In the genomic region with DNA sequence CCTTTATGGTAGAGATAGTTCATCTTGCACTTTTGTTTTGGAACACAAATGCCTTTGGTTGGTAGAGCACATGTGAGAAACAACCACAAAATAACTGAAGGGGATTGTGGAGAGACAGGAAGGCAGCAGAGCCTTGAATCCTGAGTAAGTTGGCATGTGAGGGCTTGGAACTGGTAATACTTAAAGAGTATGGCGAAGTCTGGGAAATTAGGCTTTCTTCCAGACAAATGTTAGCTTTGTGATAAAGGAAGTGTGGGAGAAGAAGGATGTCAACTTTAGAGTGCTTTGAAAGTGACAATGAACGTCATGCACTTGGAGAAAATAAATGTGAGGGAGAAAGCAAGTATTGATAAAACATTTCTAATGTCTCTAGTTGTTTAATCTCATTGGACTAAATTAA, we compare ENCODE assay signal across 22 cellular contexts.
"Had no signal": no experiment of that assay in that cellular context is flagged by ENCODE, and none has a peak within 500 bp of the region (broad histone marks: within the 10 kb centered on the region; RNA-seq: fewer than 3 reads in every experiment).

No MANE protein-coding gene starts in this region.

- H3K27ac ChIP-seq: colonic mucosa, heart right ventricle, parathyroid adenoma, prostate gland, skin epidermis, stomach, thoracic aorta, transverse colon had no signal

- H3K9me3 ChIP-seq: colonic mucosa, heart right ventricle, prostate gland, stomach, thoracic aorta, transverse colon had no signal

- ATAC-seq: left lobe of liver; naive thymus-derived CD4-positive, alpha-beta T cell; sciatic nerve had no signal

- H3K4me3 ChIP-seq: colonic mucosa, heart right ventricle, lung, prostate gland, skin epidermis, stomach, thoracic aorta, transverse colon had no signal

- H3K9ac ChIP-seq: parathyroid adenoma had no signal

- H3K4me1 ChIP-seq: colonic mucosa, parathyroid adenoma, prostate gland had no signal

- DNase-seq: colonic mucosa; effector CD4-positive, alpha-beta T cell; endodermal cell; erythroblast; heart right ventricle; hypothalamus; kidney glomerular epithelial cell; mesenchymal stem cell; naive thymus-derived CD4-positive, alpha-beta T cell; nephron progenitor cell; stimulated activated CD4-positive, alpha-beta T cell treated with anti-CD3 and anti-CD28 coated beads, Interleukin-12 subunit alpha, Interleukin-12 subunit beta, amount 100 ng/mL, for 4 hours; stimulated activated naive CD4-positive, alpha-beta T cell; stomach; substantia nigra; transverse colon had no signal

- H3K79me2 ChIP-seq: parathyroid adenoma had no signal

- H2AFZ ChIP-seq: parathyroid adenoma had no signal

- H3K36me3 ChIP-seq: colonic mucosa, heart right ventricle, prostate gland, stomach, thoracic aorta, transverse colon had no signal

- H3K27me3 ChIP-seq: colonic mucosa, heart right ventricle, stomach, transverse colon had no signal
